14 cellular contexts compared by ENCODE assay signal in the genomic region with DNA sequence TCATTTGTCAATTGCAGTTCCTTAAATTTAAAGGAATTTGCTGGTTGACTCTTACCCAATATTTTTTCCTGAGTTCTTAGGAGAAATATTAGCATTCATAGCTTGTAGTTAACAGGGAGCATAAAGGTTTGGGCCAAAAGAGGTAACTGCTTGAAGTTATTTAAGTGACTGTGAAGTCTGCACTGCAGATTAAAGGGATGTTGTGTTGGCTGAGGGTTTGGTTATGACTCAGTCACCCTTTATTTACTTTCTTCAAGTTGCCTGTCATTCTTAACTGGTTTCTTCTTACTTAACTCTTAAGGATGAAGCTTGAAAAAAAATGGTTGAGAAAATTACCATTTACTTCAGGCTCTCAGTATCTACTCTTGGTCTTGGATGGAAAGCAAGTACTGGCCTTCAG.
DNase-seq lines count a peak whose midpoint lies in the region; TF ChIP-seq lines count a peak whose summit lies in the region.
"Had no signal": no experiment of that assay in that cellular context is flagged by ENCODE, and none has a peak within 500 bp of the region (broad histone marks: within the 10 kb centered on the region; RNA-seq: fewer than 3 reads in every experiment).

No MANE protein-coding gene starts in this region.

- intact Hi-C loops in cardiac septum (cut with DNase I) = no loop called here

- DNase-seq in AG09319 (ENCODE audit: extremely low read depth, low read depth) (peak; percentile 23), HT-29 (ENCODE audit: low spot score) (peak; percentile 44), astrocyte of the spinal cord (ENCODE audit: low read depth, low spot score) (peak; percentile 70), kidney glomerular epithelial cell (lab: John Stamatoyannopoulos, UW) (peak; percentile 59), NCI-H1694 treated with DMSO at 0.1 percent for 48 hours (lab: John Stamatoyannopoulos, UW) (no peak), NCI-H2227 treated with DMSO at 0.1 percent for 48 hours (lab: John Stamatoyannopoulos, UW) (no peak), cortex of kidney (lab: John Stamatoyannopoulos, UW) (no peak), cardiac septum (ENCODE audit: low spot score) (no peak)
- DNase-seq: activated B cell treated with CpG ODN at 0.5 μM for 24 hours; activated CD8-positive, alpha-beta memory T cell treated with anti-CD3 and anti-CD28 coated beads, Interleukin-2, amount 50 U/mL, for 4 hours; BE2C; H9; psoas muscle had no signal

- TF ChIP-seq CTCF in AG09319 (IDR thresholded peaks at IDR 0.05; ENCODE audit: low read depth, low read length) (no peak), astrocyte of the spinal cord (IDR thresholded peaks at IDR 0.05; ENCODE audit: low read depth, low read length) (no peak)

- in situ Hi-C loops in astrocyte of the spinal cord (cut with HindIII; ENCODE audit: low sequenced_read_pairs) = no loop called here

- H3K4me3 ChIP-seq in astrocyte of the spinal cord (ENCODE audit: low read depth, low read length) = no peak overlapping the region
- H3K4me3 ChIP-seq: coronary artery, psoas muscle had no signal

Comparison
In these comparisons a context has a peak if more than half of its experiments do, and no peak if none do; other contexts are left out.
1. DNase-seq: peak in AG09319 (single experiment), HT-29 (single experiment), astrocyte of the spinal cord (single experiment) and kidney glomerular epithelial cell (single experiment); none in NCI-H1694 treated with DMSO at 0.1 percent for 48 hours (single experiment), NCI-H2227 treated with DMSO at 0.1 percent for 48 hours (single experiment), cortex of kidney (single experiment) and cardiac septum (single experiment).